ENCODE assay signal across 18 cellular contexts in genomic region chr2:228549390-228550007, GRCh38.
"Had no signal": no experiment of that assay in that cellular context is flagged by ENCODE, and none has a peak within 500 bp of the region (broad histone marks: within the 10 kb centered on the region; RNA-seq: fewer than 3 reads in every experiment).

No MANE protein-coding gene starts in this region.

- H3K36me3 Mint-ChIP-seq: naive thymus-derived CD4-positive, alpha-beta T cell; stimulated activated naive B cell treated with anti-CD40 and anti-IgM and Interleukin-4, amounts not matched to agents 10 μg/mL and 1 μg/mL and 100 μg/mL, for 72 hours had no signal

- ATAC-seq: naive thymus-derived CD4-positive, alpha-beta T cell; psoas muscle; right lobe of liver; stimulated activated naive B cell treated with anti-CD40 and anti-IgM and Interleukin-4, amounts not matched to agents 10 μg/mL and 1 μg/mL and 100 μg/mL, for 72 hours had no signal

- H3K27ac Mint-ChIP-seq: naive thymus-derived CD4-positive, alpha-beta T cell; nephron progenitor cell; stimulated activated naive B cell treated with anti-CD40 and anti-IgM and Interleukin-4, amounts not matched to agents 10 μg/mL and 1 μg/mL and 100 μg/mL, for 72 hours had no signal

- H3K4me3 ChIP-seq: colonic mucosa, psoas muscle, right lobe of liver, stomach, thoracic aorta, transverse colon had no signal

- H3K4me1 Mint-ChIP-seq: naive thymus-derived CD4-positive, alpha-beta T cell; nephron progenitor cell; stimulated activated naive B cell treated with anti-CD40 and anti-IgM and Interleukin-4, amounts not matched to agents 10 μg/mL and 1 μg/mL and 100 μg/mL, for 72 hours had no signal

- H3K4me3 Mint-ChIP-seq: naive thymus-derived CD4-positive, alpha-beta T cell; nephron progenitor cell; stimulated activated naive B cell treated with anti-CD40 and anti-IgM and Interleukin-4, amounts not matched to agents 10 μg/mL and 1 μg/mL and 100 μg/mL, for 72 hours had no signal

- DNase-seq: colonic mucosa; dermis blood vessel endothelial cell; foreskin melanocyte; glutamatergic neuron; islet precursor cell; naive thymus-derived CD4-positive, alpha-beta T cell; nephron progenitor cell; psoas muscle; retina; right lobe of liver; stimulated activated CD4-positive, alpha-beta T cell treated with anti-CD3 and anti-CD28 coated beads, Interleukin-15, amount 100 ng/mL, for 24 hours; stimulated activated CD4-positive, alpha-beta T cell treated with anti-CD3 and anti-CD28 coated beads, Interleukin-1b, Interleukin-23, amount 100 ng/mL, for 48 hours; stimulated activated CD4-positive, alpha-beta T cell treated with anti-CD3 and anti-CD28 coated beads, Interleukin-4, amount 100 ng/mL, for 24 hours; stimulated activated naive B cell treated with anti-CD40 and anti-IgM and Interleukin-4, amounts not matched to agents 10 μg/mL and 1 μg/mL and 100 μg/mL, for 72 hours; stomach; substantia nigra; transverse colon had no signal

- H3K27me3 Mint-ChIP-seq: naive thymus-derived CD4-positive, alpha-beta T cell; stimulated activated naive B cell treated with anti-CD40 and anti-IgM and Interleukin-4, amounts not matched to agents 10 μg/mL and 1 μg/mL and 100 μg/mL, for 72 hours had no signal
